In the genomic region with DNA sequence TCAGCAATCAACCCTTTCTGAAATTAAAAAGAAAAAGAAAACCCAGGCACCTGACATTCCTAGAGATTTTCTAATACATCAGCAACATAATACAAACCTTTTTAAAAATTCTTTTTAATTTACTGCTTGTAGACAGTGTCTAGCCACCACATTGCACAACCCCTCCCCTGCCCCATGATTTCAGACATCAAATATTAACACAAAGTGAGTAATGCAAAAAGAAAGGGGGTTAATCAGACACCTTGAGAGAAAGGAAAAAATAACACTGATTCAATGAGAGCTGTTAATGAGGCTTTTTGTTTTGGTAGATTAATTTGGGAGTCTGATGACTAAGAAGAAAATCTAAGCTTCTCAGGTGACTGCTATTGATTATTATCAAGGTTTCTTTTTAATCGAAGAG, we compare ENCODE assay signal across 33 cellular contexts.
"Had no signal": no experiment of that assay in that cellular context is flagged by ENCODE, and none has a peak within 500 bp of the region (broad histone marks: within the 10 kb centered on the region; RNA-seq: fewer than 3 reads in every experiment).

No MANE protein-coding gene starts in this region.

- DNase-seq: activated CD4-positive, alpha-beta memory T cell treated with anti-CD3 and anti-CD28 coated beads, Interleukin-2, amount 10 ng/mL, durations not matched to agents 7 days and 5 days; activated CD4-positive, alpha-beta T cell treated with anti-CD3 and anti-CD28 coated beads for 36 hours; activated CD4-positive, alpha-beta T cell treated with anti-CD3 and anti-CD28 coated beads, Interleukin-2, amount 10 ng/mL, durations not matched to agents 7 days and 5 days; activated CD4-positive, alpha-beta T cell treated with anti-CD3 and anti-CD28 coated beads, Interleukin-2, amount 50 U/mL, for 4 hours; activated CD4-positive, CD25-positive, alpha-beta regulatory T cell; activated CD4-positive, CD25-positive, alpha-beta regulatory T cell treated with anti-CD3 and anti-CD28 coated beads, Interleukin-2, amount 50 U/mL, for 72 hours; activated CD8-positive, alpha-beta memory T cell treated with anti-CD3 and anti-CD28 coated beads, Interleukin-2, amount 50 U/mL, for 48 hours; activated gamma-delta T cell; activated naive CD4-positive, alpha-beta T cell; activated naive CD4-positive, alpha-beta T cell treated with anti-CD3 and anti-CD28 coated beads, Interleukin-2, amount 10 ng/mL, durations not matched to agents 7 days and 5 days; activated naive CD8-positive, alpha-beta T cell treated with anti-CD3 and anti-CD28 coated beads, Interleukin-2, amount 10 ng/mL, durations not matched to agents 7 days and 5 days; activated T-cell treated with anti-CD3 and anti-CD28 coated beads for 4 hours; activated T-cell treated with anti-CD3 and anti-CD28 coated beads, Interleukin-2, amount 50 U/mL, for 24 hours; activated T-cell treated with anti-CD3 and anti-CD28 coated beads, Interleukin-2, amount 50 U/mL, for 72 hours; amniotic stem cell; anterior cingulate cortex; brain microvascular endothelial cell; caudate nucleus; cortex of kidney; dermis blood vessel endothelial cell; effector CD4-positive, alpha-beta T cell; effector memory CD8-positive, alpha-beta T cell; foreskin fibroblast; glutamatergic neuron; T-helper 1 cell; T-helper 17 cell; T1000 had no signal

- H3K27me3 ChIP-seq: brain microvascular endothelial cell had no signal

- FAIRE-seq: astrocyte, colon, frontal cortex had no signal

- H3K27ac ChIP-seq: brain microvascular endothelial cell, epithelial cell of prostate had no signal

- ATAC-seq: activated CD4-positive, alpha-beta T cell treated with anti-CD3 and anti-CD28 coated beads for 36 hours; activated naive CD4-positive, alpha-beta T cell treated with anti-CD3 and anti-CD28 coated beads, Interleukin-2, amount 50 U/mL, for 72 hours; activated T-cell treated with anti-CD3 and anti-CD28 coated beads, Interleukin-2, amount 50 U/mL, for 72 hours; effector memory CD8-positive, alpha-beta T cell; esophagus mucosa; T-helper 17 cell had no signal

- H3K36me3 ChIP-seq: brain microvascular endothelial cell had no signal
